1 cellular context compared by ENCODE assay signal in genomic region chr15:48897144-48897814, GRCh38.
TF ChIP-seq lines count a peak whose summit lies in the region.

No MANE protein-coding gene starts in this region.

TF ChIP-seq in K562, 482 proteins besides CTCF, POLR2A, EP300 and RAD21 (continued from another document):
- no peak for TF ChIP-seq E2F5 (CRISPR knock-in tag; IDR thresholded peaks at IDR 0.05)
- TF ChIP-seq CEBPG (CRISPR knock-in tag; IDR thresholded peaks at IDR 0.05), result no peak
- peak in 1 of 2 experiments; percentile 53; a peak in 1 of 4 replicates for TF ChIP-seq CEBPG (tag; conservative IDR thresholded peaks at IDR 0.05 in 1 of 2, IDR thresholded peaks at IDR 0.05 in 1 of 2)
- TF ChIP-seq ZNF384 (IDR thresholded peaks at IDR 0.05; ENCODE audit: low read depth, low read length), result peak; percentile 87
- no peak for TF ChIP-seq ZKSCAN3 (CRISPR knock-in tag; IDR thresholded peaks at IDR 0.05)
- peak; percentile 24; the same call in 1 of the 2 replicates for TF ChIP-seq ZNF589 (CRISPR knock-in tag; IDR thresholded peaks at IDR 0.05; ENCODE audit: low read depth)
- TF ChIP-seq SPI1 (IDR thresholded peaks at IDR 0.05; ENCODE audit: borderline replicate concordance, low read depth, low read length), result no peak
- no peak for TF ChIP-seq CBFA2T3 (IDR thresholded peaks at IDR 0.05)
- no peak for TF ChIP-seq ZNF253 (CRISPR knock-in tag; conservative IDR thresholded peaks at IDR 0.05)
- TF ChIP-seq TBP (optimal IDR thresholded peaks at IDR 0.05; ENCODE audit: low read depth, low read length), result peak; percentile 17
- peak; percentile 38; the same call in 1 of the 2 replicates for TF ChIP-seq ATF3 (IDR thresholded peaks at IDR 0.05)
- TF ChIP-seq ATF3 (CRISPR knock-in tag; conservative IDR thresholded peaks at IDR 0.05), result no peak
- 0 out of 2 replicates have a peak, but pooled peaks have one; percentile 6 for TF ChIP-seq ARID1B (IDR thresholded peaks at IDR 0.05)
- 0 out of 2 replicates have a peak, but pooled peaks have one; percentile 27 for TF ChIP-seq ZNF592 (IDR thresholded peaks at IDR 0.05)
- no peak for TF ChIP-seq HMGN3 (IDR thresholded peaks at IDR 0.05; ENCODE audit: borderline replicate concordance, extremely low read depth, insufficient read length, low read depth, low read length)
- peak; percentile 41; the same call in 1 of the 2 replicates for TF ChIP-seq RBFOX2 (IDR thresholded peaks at IDR 0.05; ENCODE audit: low read depth, low read length)
- peak; percentile 50; the same call in 1 of the 2 replicates for TF ChIP-seq MYC (IDR thresholded peaks at IDR 0.05; ENCODE audit: low read depth, low read length)
- TF ChIP-seq MYC (CRISPR knock-in tag; IDR thresholded peaks at IDR 0.05; ENCODE audit: borderline replicate concordance, low read depth), result no peak
- TF ChIP-seq EP400 (IDR thresholded peaks at IDR 0.05), result peak; percentile 61
- no peak for TF ChIP-seq ZKSCAN1 (IDR thresholded peaks at IDR 0.05; ENCODE audit: low read depth, low read length)
TF ChIP-seq in K562: peak in this region for 12.
